Comparison of ENCODE assay signal across 22 cellular contexts in the genomic region with DNA sequence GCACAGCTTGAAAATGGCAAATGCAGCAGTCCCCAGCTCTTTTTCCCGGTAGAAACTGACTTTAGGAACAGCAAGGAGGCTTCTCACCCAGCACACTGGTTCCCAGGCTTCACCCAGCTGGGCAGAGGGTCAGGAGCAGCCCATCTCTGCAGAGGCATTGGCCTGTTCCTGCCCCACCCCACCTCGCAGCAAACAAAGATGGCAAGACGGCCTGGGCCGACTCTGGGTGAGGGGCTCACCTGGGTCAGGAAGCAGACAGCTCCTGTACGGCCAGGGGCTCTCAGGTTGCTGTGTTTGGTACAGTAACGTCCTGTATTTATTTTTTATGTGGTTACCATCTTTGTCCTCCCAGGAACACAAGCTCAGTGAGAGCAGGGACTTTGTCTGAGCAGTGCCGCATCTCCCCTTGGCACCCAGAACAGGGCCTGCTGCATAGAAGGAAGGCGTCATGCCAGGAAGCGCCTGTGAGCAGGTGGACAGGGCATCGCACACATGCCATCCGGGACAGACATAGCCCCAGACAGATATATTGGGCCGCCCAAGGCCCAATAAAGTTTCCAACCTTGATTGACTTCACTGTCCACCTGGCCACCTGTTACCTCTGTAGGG.
"Had no signal": no experiment of that assay in that cellular context is flagged by ENCODE, and none has a peak within 500 bp of the region (broad histone marks: within the 10 kb centered on the region; RNA-seq: fewer than 3 reads in every experiment).

No MANE protein-coding gene starts in this region.

- DNase-seq: activated effector memory CD4-positive, alpha-beta T cell treated with Interleukin-2 at 50 U/mL for 16 hours; activated naive CD4-positive, alpha-beta T cell treated with anti-CD3 and anti-CD28 coated beads for 36 hours; anterior cingulate cortex; body of pancreas; effector memory CD4-positive, alpha-beta T cell; glutamatergic neuron; immature natural killer cell; naive B cell; right lobe of liver; stimulated activated CD4-positive, alpha-beta T cell treated with anti-CD3 and anti-CD28 coated beads, Interleukin-2, amount 100 ng/mL, for 24 hours; stimulated activated naive CD8-positive, alpha-beta T cell treated with anti-CD3 and anti-CD28 coated beads, Interleukin-15, amount 100 ng/mL, for 72 hours; SW 1271; T-helper 17 cell; uterus had no signal

- H3K27ac ChIP-seq: body of pancreas, cardiac muscle cell, hepatocyte, right lobe of liver, skin epidermis, tibial artery, uterus had no signal

- H3K4me1 ChIP-seq: body of pancreas, right lobe of liver, tibial artery, uterus had no signal

- ATAC-seq: activated CD4-positive, CD25-positive, alpha-beta regulatory T cell treated with anti-CD3 and anti-CD28 coated beads, Interleukin-2, amount 50 U/mL, for 24 hours; body of pancreas; esophagus mucosa; left lobe of liver; right lobe of liver; stimulated activated naive CD8-positive, alpha-beta T cell treated with anti-CD3 and anti-CD28 coated beads, Interleukin-15, amount 100 ng/mL, for 72 hours; T-helper 17 cell had no signal

- H3K9me3 ChIP-seq: body of pancreas, right lobe of liver, tibial artery, uterus had no signal

- H3K4me3 ChIP-seq: body of pancreas, cardiac muscle cell, hepatocyte, lung, right lobe of liver, skin epidermis, tibial artery, uterus had no signal

- H3K79me2 ChIP-seq: hepatocyte had no signal

- H3K4me2 ChIP-seq: hepatocyte had no signal

- H3K36me3 ChIP-seq: cardiac muscle cell, right lobe of liver, uterus had no signal

- H3K27me3 ChIP-seq: body of pancreas, cardiac muscle cell, hepatocyte, right lobe of liver, tibial artery, uterus had no signal

- H2AFZ ChIP-seq: hepatocyte had no signal
